ENCODE assay signal across 8 cellular contexts in the genomic region with DNA sequence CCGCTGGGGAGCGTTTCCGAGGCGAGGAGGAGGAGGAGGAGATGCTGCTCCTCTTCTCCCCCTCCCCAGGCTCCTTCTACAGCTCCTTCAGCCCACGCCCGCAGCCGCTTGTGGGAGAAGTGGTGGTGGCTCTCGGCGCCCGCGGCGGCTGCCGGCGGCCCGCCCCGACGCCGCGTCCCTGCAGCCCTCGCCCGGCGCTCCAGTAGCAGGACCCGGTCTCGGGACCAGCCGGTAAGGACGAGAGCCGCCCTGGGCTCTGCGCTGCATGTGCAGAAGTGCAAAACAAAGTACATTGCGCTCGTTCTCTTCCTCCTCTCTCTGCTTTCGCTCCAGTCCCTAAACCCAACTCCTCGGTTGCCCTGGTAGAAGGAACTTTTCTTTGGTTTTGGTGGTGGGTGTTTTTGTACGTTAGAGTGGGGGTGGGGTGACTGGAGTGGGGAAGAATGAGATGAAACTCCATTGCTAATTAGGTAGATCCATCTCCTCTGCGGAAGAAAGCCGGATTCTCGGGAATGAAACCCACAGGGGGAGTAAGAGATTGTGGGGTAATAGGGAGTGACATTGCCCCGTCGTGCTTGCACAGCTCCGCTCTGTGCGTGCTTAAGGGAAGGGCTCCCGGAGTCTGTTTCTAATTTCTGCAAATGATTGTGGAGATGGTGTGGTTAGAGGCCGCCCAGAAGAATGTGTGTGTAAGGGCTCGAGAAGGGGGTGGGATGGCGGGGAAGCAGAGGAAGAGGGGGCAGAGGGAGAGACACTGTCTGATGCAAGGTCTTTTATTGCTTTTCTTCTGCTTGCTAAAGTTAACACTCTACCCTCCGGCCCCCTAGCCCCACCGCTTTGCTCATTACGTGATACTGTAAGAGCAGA. TPM values are rescaled to one million over a fixed set of nuclear protein-coding genes. Genes with fewer than 3 reads are reported as not detected.
DNase-seq lines count a peak whose midpoint lies in the region; ATAC-seq and TF ChIP-seq lines count a peak whose summit lies in the region.

No MANE protein-coding gene starts in this region.

- H3K4me3 Mint-ChIP-seq in activated T-helper 17 cell treated with anti-CD3 and anti-CD28 coated beads, Interleukin-2, amount 50 U/mL, for 72 hours, result peak overlapping the region; percentile 94
- peak overlapping the region; percentile 99 for H3K4me3 Mint-ChIP-seq in nephron progenitor cell

- H3K4me1 ChIP-seq in foreskin keratinocyte, result peaks cover 15% of the 10 kb centered on the region

- H3K9me3 Mint-ChIP-seq in activated T-helper 17 cell treated with anti-CD3 and anti-CD28 coated beads, Interleukin-2, amount 50 U/mL, for 72 hours, result no peaks in the 10 kb centered on the region
- H3K9me3 Mint-ChIP-seq in nephron progenitor cell, result no peaks in the 10 kb centered on the region

- H3K27me3 Mint-ChIP-seq in activated T-helper 17 cell treated with anti-CD3 and anti-CD28 coated beads, Interleukin-2, amount 50 U/mL, for 72 hours, result no peaks in the 10 kb centered on the region
- H3K27me3 Mint-ChIP-seq in nephron progenitor cell (ENCODE audit: low read depth, poor library complexity), result no peaks in the 10 kb centered on the region

- peak; percentile 29 for ATAC-seq in HG02678 (IDR thresholded peaks at IDR 0.05; ENCODE audit: unreplicated experiment)
- ATAC-seq in activated T-helper 17 cell treated with anti-CD3 and anti-CD28 coated beads, Interleukin-2, amount 50 U/mL, for 72 hours (replicated peaks), result peak; percentile 37
- ATAC-seq in foreskin keratinocyte, result peak; percentile 21

- H3K27ac ChIP-seq in foreskin keratinocyte, result peak overlapping the region; percentile 76

- no peaks in the 10 kb centered on the region for H3K27me3 ChIP-seq in foreskin keratinocyte

- in situ Hi-C loops in G401 (cut with HindIII; ENCODE audit: low sequenced_read_pairs), result no loop called here

- peaks cover 11% of the 10 kb centered on the region for H3K36me3 Mint-ChIP-seq in activated T-helper 17 cell treated with anti-CD3 and anti-CD28 coated beads, Interleukin-2, amount 50 U/mL, for 72 hours (ENCODE audit: low read depth)
- no peaks in the 10 kb centered on the region for H3K36me3 Mint-ChIP-seq in nephron progenitor cell (ENCODE audit: low read depth)

- H3K4me1 Mint-ChIP-seq in activated T-helper 17 cell treated with anti-CD3 and anti-CD28 coated beads, Interleukin-2, amount 50 U/mL, for 72 hours, result no peaks in the 10 kb centered on the region
- peaks cover 45% of the 10 kb centered on the region for H3K4me1 Mint-ChIP-seq in nephron progenitor cell

- TF ChIP-seq CTCF in foreskin keratinocyte (conservative IDR thresholded peaks at IDR 0.05) (peak; percentile 44), nephron progenitor cell (IDR thresholded peaks at IDR 0.05) (no peak)

- peak; percentile 16 for DNase-seq in stimulated activated naive CD4-positive, alpha-beta T cell treated with Interleukin-2 at 50 U/mL for 16 hours (lab: John Stamatoyannopoulos, UW)
- no peak for DNase-seq in stimulated activated naive CD4-positive, alpha-beta T cell (lab: John Stamatoyannopoulos, UW)
- DNase-seq in NCI-H510A (lab: John Stamatoyannopoulos, UW), result peak; percentile 30
- peak; percentile 48 to 61 for DNase-seq in foreskin keratinocyte
- DNase-seq in nephron progenitor cell, result peak; percentile 43
- DNase-seq in G401 (ENCODE audit: low spot score), result no peak

- H3K27ac Mint-ChIP-seq in activated T-helper 17 cell treated with anti-CD3 and anti-CD28 coated beads, Interleukin-2, amount 50 U/mL, for 72 hours, result peak overlapping the region; percentile 92
- peak overlapping the region; percentile 99 for H3K27ac Mint-ChIP-seq in nephron progenitor cell

RNA-seq across cellular contexts. Expression of gene PTPN13, which starts 0.7 kb away (rescaled TPM):
- 10 to 100 TPM; 14.5 to 23.0 TPM for total RNA-seq in activated T-helper 17 cell treated with anti-CD3 and anti-CD28 coated beads, Interleukin-2, amount 50 U/mL, for 72 hours
- total RNA-seq in foreskin keratinocyte, result 65.2 and 73.5 TPM in 2 replicates
- 8.9 and 12.0 TPM in 2 replicates for polyA plus RNA-seq in foreskin keratinocyte
- total RNA-seq in G401 (2014; rRNA removed; shearing (Covaris generic)), result 0.49 and 0.51 TPM in 2 replicates

Comparison
In these comparisons a context has a peak if more than half of its experiments do, and no peak if none do; other contexts are left out.
1. DNase-seq: peak in stimulated activated naive CD4-positive, alpha-beta T cell treated with Interleukin-2 at 50 U/mL for 16 hours (single experiment), NCI-H510A (single experiment), foreskin keratinocyte (2 of 2) and nephron progenitor cell (single experiment); none in stimulated activated naive CD4-positive, alpha-beta T cell (0 of 6) and G401 (single experiment).
2. RNA of gene PTPN13, which starts 0.7 kb away (total RNA-seq): 65.2 to 73.5 TPM in foreskin keratinocyte and 14.5 to 23.0 TPM in activated T-helper 17 cell treated with anti-CD3 and anti-CD28 coated beads, Interleukin-2, amount 50 U/mL, for 72 hours; 0.49 to 0.51 TPM in G401; every median in the first group is over 10 times any median in the second.
3. Peak in every context shown above with its lines, with median percentiles within 50 percentile points of each other: ATAC-seq.